17 cellular contexts compared by ENCODE assay signal in the genomic region with DNA sequence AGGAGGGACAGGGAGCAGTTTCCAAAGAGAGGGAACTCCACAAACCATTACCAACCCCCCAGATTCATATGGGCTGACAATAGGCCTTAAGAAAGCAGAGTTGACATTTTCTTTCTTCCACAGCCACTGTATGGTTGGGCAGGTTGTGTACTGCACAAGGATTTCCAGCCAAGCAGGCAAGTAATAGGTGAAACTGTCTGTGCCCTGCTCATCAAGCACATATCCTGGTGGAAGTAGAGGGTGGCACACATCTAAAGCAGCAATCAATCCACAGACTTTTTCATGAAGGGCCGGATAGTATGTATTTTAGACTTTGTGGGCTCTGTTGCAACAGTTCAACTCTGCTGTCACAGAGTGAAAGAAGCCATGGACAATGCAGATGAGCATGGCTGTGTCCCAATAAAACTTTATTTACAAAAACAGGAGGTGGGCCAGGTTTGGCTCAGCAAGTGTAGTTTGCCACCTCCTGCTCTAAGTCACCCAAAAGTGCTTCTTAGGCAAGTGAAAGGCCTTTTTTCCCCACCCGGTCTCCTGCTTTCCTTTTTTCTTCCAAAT.
DNase-seq lines count a peak whose midpoint lies in the region; ATAC-seq, FAIRE-seq and TF ChIP-seq lines count a peak whose summit lies in the region.
"Had no signal": no experiment of that assay in that cellular context is flagged by ENCODE, and none has a peak within 500 bp of the region (broad histone marks: within the 10 kb centered on the region; RNA-seq: fewer than 3 reads in every experiment).

No MANE protein-coding gene starts in this region.

- in situ Hi-C loops in K562 (cut with MboI) = no loop called here

- no peak for DNase-seq in HCT116 (ENCODE audit: low read depth, low spot score)
- no peak for DNase-seq in K562 (ENCODE audit: extremely low read depth in 1 of 4, low spot score in 3 of 4)
- DNase-seq in mesendoderm = peak; percentile 4
- DNase-seq in NCI-H774 (lab: John Stamatoyannopoulos, UW) = no peak
- DNase-seq in activated T-cell treated with anti-CD3 and anti-CD28 coated beads, Interleukin-2, amount 50 U/mL, for 48 hours = no peak
- DNase-seq in activated CD8-positive, alpha-beta memory T cell treated with anti-CD3 and anti-CD28 coated beads, Interleukin-2, amount 50 U/mL, for 4 hours = no peak
- DNase-seq: BE2C; CD8-positive, alpha-beta memory T cell; GDM1; NCI-H1048; NCI-H2227 treated with DMSO at 0.1 percent for 48 hours; Peyer's patch; SK-N-SH had no signal

- H2BK5ac ChIP-seq in mesendoderm (ENCODE audit: low read length) = no peak overlapping the region

- no peak overlapping the region for H3K18ac ChIP-seq in mesendoderm (ENCODE audit: low read length)

- intact Hi-C loops in HCT116 (cut with micrococcal nuclease) (no loop called here), K562 (cut with micrococcal nuclease) (no loop called here)

- ATAC-seq in HCT116 (peak; percentile 40), K562 (no peak)

- H3K4ac ChIP-seq in mesendoderm (ENCODE audit: low read depth, low read length) = no peak overlapping the region

- peaks cover 1% of the 10 kb centered on the region for H3K79me1 ChIP-seq in mesendoderm (ENCODE audit: low read length)

- H3K9me3 ChIP-seq in HCT116 (ENCODE audit: control insufficient read depth in 1 of 2, insufficient read depth in 1 of 2, low read depth in 1 of 2, low read length in 2 of 2) = no peaks in the 10 kb centered on the region
- no peaks in the 10 kb centered on the region for H3K9me3 ChIP-seq in K562 (replicated peaks; ENCODE audit: control insufficient read depth, insufficient read depth, low read depth, low read length)
- H3K9me3 ChIP-seq in stomach smooth muscle (ENCODE audit: control insufficient read depth in 2 of 2, low read length in 2 of 2) = no peaks in the 10 kb centered on the region
- H3K9me3 ChIP-seq: BE2C, Peyer's patch, SK-N-SH had no signal

- H3K9me1 ChIP-seq in K562 (ENCODE audit: control insufficient read depth, insufficient read depth, low read length) = no peaks in the 10 kb centered on the region

- CTCF ChIA-PET in HCT116 (lab: Charles Lee) = no interaction called here
- CTCF ChIA-PET in K562 (lab: Yijun Ruan, JAX; ENCODE audit: low intra/inter-chr PET ratio) = no interaction called here

- no peak overlapping the region for H2AK5ac ChIP-seq in mesendoderm (ENCODE audit: low read length)

- TF ChIP-seq RAD21 in HCT116 (IDR thresholded peaks at IDR 0.05; ENCODE audit: low read depth) (no peak), K562 (CRISPR knock-in tag; conservative IDR thresholded peaks at IDR 0.05 in 1 of 2, IDR thresholded peaks at IDR 0.05 in 1 of 2) (no peak)

- no peak for TF ChIP-seq EP300 in K562 (IDR thresholded peaks at IDR 0.05; ENCODE audit: low read length)

- H3K4me1 ChIP-seq in HCT116 (ENCODE audit: control insufficient read depth in 1 of 2, insufficient read depth in 2 of 2, low read length in 2 of 2) (peaks cover 9 to 16% of the 10 kb centered on the region in 2 experiments), K562 (replicated peaks in 1 of 2; ENCODE audit: control insufficient read depth in 2 of 2, insufficient read depth in 2 of 2, low read length in 2 of 2) (no peaks in the 10 kb centered on the region), mesendoderm (ENCODE audit: control insufficient read depth, low read depth, low read length) (peaks cover 5% of the 10 kb centered on the region), stomach smooth muscle (ENCODE audit: control insufficient read depth, insufficient read depth, low read length) (peaks cover 58% of the 10 kb centered on the region)
- H3K4me1 ChIP-seq: BE2C had no signal

- H3K27me3 ChIP-seq in HCT116 (ENCODE audit: insufficient read depth, low read length) = no peaks in the 10 kb centered on the region
- H3K27me3 ChIP-seq in K562 (ENCODE audit: control insufficient read depth in 2 of 2, insufficient read depth in 2 of 2, low read length in 2 of 2) = peaks cover 17 to 41% of the 10 kb centered on the region in 2 experiments; a peak in 4 of 5 replicates
- H3K27me3 ChIP-seq in mesendoderm (ENCODE audit: insufficient read depth, low read length, poor library complexity) = no peaks in the 10 kb centered on the region
- H3K27me3 ChIP-seq in stomach smooth muscle (ENCODE audit: control insufficient read depth in 1 of 2, insufficient read depth in 2 of 2, low read length in 2 of 2) = no peaks in the 10 kb centered on the region
- H3K27me3 ChIP-seq: BE2C, Peyer's patch had no signal

- H2AFZ ChIP-seq in HCT116 (ENCODE audit: low read depth, low read length, poor library complexity, severe bottlenecking) (no peak overlapping the region), K562 (ENCODE audit: low read depth, low read length) (no peak overlapping the region)

- H3K23ac ChIP-seq in mesendoderm (ENCODE audit: low read length) = no peak overlapping the region

- no peak overlapping the region for H2BK15ac ChIP-seq in mesendoderm (replicated peaks; ENCODE audit: low read depth)

- H3K9me2 ChIP-seq in HCT116 (ENCODE audit: insufficient read depth) = no peaks in the 10 kb centered on the region
- H3K9me2 ChIP-seq: SK-N-SH had no signal

- no peak overlapping the region for H4K5ac ChIP-seq in mesendoderm (ENCODE audit: low read length)

- TF ChIP-seq CTCF in HCT116 (IDR thresholded peaks at IDR 0.05 in 2 of 3, conservative IDR thresholded peaks at IDR 0.05 in 1 of 3; ENCODE audit: borderline replicate concordance in 1 of 3, insufficient read depth in 1 of 3, low read depth in 2 of 3, low read length in 2 of 3) (no peak), K562 (IDR thresholded peaks at IDR 0.05 in 2 of 3, conservative IDR thresholded peaks at IDR 0.05 in 1 of 3; ENCODE audit: insufficient read depth in 2 of 3, low read depth in 1 of 3, low read length in 3 of 3) (no peak)

- POLR2A ChIA-PET in HCT116 (lab: Charles Lee) (no interaction called here), K562 (lab: Yijun Ruan, JAX) (interaction anchor here (0.7 kb wide), 1 partner anchor 224 kb away, joined by 3 read pairs; no protein-coding TSS in a partner anchor)

- RAD21 ChIA-PET in HCT116 (lab: Charles Lee; ENCODE audit: low non-redundant PET in 1 of 2, low total read pairs in 2 of 2, uncharacterized antibody in 2 of 2, unreplicated experiment in 2 of 2) = no interaction called here

- H4K8ac ChIP-seq in mesendoderm (ENCODE audit: low read depth, low read length) = no peak overlapping the region

- H3K27ac ChIP-seq in HCT116 (ENCODE audit: low read depth, low read length) (no peak overlapping the region), K562 (ENCODE audit: extremely low read depth, low read depth, low read length) (no peak overlapping the region), mesendoderm (ENCODE audit: low read depth, low read length) (peak overlapping the region; percentile 1), stomach smooth muscle (ENCODE audit: low read length) (peak overlapping the region; percentile 64)
- H3K27ac ChIP-seq: KMS-11 had no signal

- H2BK120ac ChIP-seq in mesendoderm (ENCODE audit: low read depth, low read length) = no peak overlapping the region

- 3% methylated on average over 2 of the region's 2 CpGs for WGBS in K562 (ENCODE audit: insufficient coverage, low coverage, missing lambda C conversion rate)
- no CpG with 5 or more reads among the region's 2 CpGs for WGBS in mesendoderm (ENCODE audit: extremely low coverage, insufficient coverage, low lambda C conversion rate)

- TF ChIP-seq POLR2A in HCT116 (IDR thresholded peaks at IDR 0.05; ENCODE audit: borderline replicate concordance, extremely low read depth, insufficient read depth, insufficient read length) = no peak
- TF ChIP-seq POLR2A in K562 (conservative IDR thresholded peaks at IDR 0.05) = no peak

- no peak for FAIRE-seq in K562 (lab: Jason Lieb, UNC)
- FAIRE-seq: GM12892, H1 had no signal

- H3K4me2 ChIP-seq in HCT116 (ENCODE audit: low read length) = peak overlapping the region; percentile 10
- H3K4me2 ChIP-seq in K562 (ENCODE audit: insufficient read depth, low read length) = no peak overlapping the region
- no peak overlapping the region for H3K4me2 ChIP-seq in mesendoderm (ENCODE audit: low read length)
- H3K4me2 ChIP-seq: KMS-11, SK-N-SH had no signal

- H3K79me2 ChIP-seq in HCT116 (ENCODE audit: insufficient read depth, low read length) (no peaks in the 10 kb centered on the region), K562 (ENCODE audit: control insufficient read depth, insufficient read depth, low read length) (no peaks in the 10 kb centered on the region), mesendoderm (ENCODE audit: control insufficient read depth, insufficient read depth, low read length) (no peaks in the 10 kb centered on the region)

- H3K9ac ChIP-seq in HCT116 (ENCODE audit: low read length) (no peak overlapping the region), K562 (ENCODE audit: insufficient read depth in 1 of 2, low read depth in 2 of 2, low read length in 2 of 2) (no peak overlapping the region), mesendoderm (ENCODE audit: low read length) (peak overlapping the region; percentile 9), stomach smooth muscle (ENCODE audit: low read length in 2 of 2) (no peak overlapping the region)
- H3K9ac ChIP-seq: KMS-11, SK-N-SH had no signal

- H4K20me1 ChIP-seq in HCT116 (ENCODE audit: insufficient read depth) (no peaks in the 10 kb centered on the region), K562 (replicated peaks; ENCODE audit: control insufficient read depth, insufficient read depth, low read length) (0 out of 2 replicates have a peak, but pooled peaks cover 4% of the 10 kb centered on the region)

- no peak overlapping the region for H3K56ac ChIP-seq in mesendoderm (ENCODE audit: low read length)

- no peak overlapping the region for H3K4me3 ChIP-seq in HCT116 (replicated peaks in 1 of 2; ENCODE audit: low read depth in 1 of 2, low read length in 2 of 2)
- H3K4me3 ChIP-seq in K562 = no peak overlapping the region
- H3K4me3 ChIP-seq in mesendoderm (ENCODE audit: low read length) = no peak overlapping the region
- no peak overlapping the region for H3K4me3 ChIP-seq in stomach smooth muscle (ENCODE audit: low read length in 2 of 2)
- H3K4me3 ChIP-seq: Peyer's patch had no signal

- no TSS peak for BruUV-seq in HCT116 (replicated peaks; lab: Mats Ljungman, UMichigan)
- no TSS peak for BruUV-seq in K562 (replicated peaks; lab: Mats Ljungman, UMichigan)

- H3K36me3 ChIP-seq in HCT116 (ENCODE audit: control insufficient read depth in 1 of 2, insufficient read depth in 2 of 2, low read length in 2 of 2) (no peaks in the 10 kb centered on the region), K562 (ENCODE audit: control insufficient read depth, insufficient read depth, low read length) (no peaks in the 10 kb centered on the region), mesendoderm (ENCODE audit: control insufficient read depth, insufficient read depth, low read length) (no peaks in the 10 kb centered on the region), stomach smooth muscle (ENCODE audit: control insufficient read depth in 2 of 2, insufficient read depth in 2 of 2, low read length in 2 of 2) (no peaks in the 10 kb centered on the region)
- H3K36me3 ChIP-seq: BE2C, Peyer's patch had no signal

TF ChIP-seq in HCT116, 20 proteins besides CTCF, POLR2A, EP300 and RAD21 (continues in another document):
- TF ChIP-seq JUND (IDR thresholded peaks at IDR 0.05) (no peak), FOSL1 (IDR thresholded peaks at IDR 0.05; ENCODE audit: low read depth) (no peak)

Comparison
In these comparisons a context has a peak if more than half of its experiments do, and no peak if none do; other contexts are left out.
1. H3K27ac ChIP-seq: peak in mesendoderm (single experiment) and stomach smooth muscle (single experiment); none in HCT116 (single experiment) and K562 (single experiment).